In genomic region chr19:4454952-4455738, GRCh38 we compare ENCODE assay signal across 1 cellular context.
TF ChIP-seq lines count a peak whose summit lies in the region.

No MANE protein-coding gene starts in this region.

TF ChIP-seq in GM23338, 12 proteins besides CTCF, POLR2A, EP300 and RAD21 (continued from another document):
- no peak for TF ChIP-seq REST (IDR thresholded peaks at IDR 0.05; ENCODE audit: unreplicated experiment)
- no peak for TF ChIP-seq EZH2 (IDR thresholded peaks at IDR 0.05; ENCODE audit: low read depth, unreplicated experiment)
- no peak for TF ChIP-seq STAT1 (IDR thresholded peaks at IDR 0.05; ENCODE audit: unreplicated experiment)
- TF ChIP-seq ZNF331 (CRISPR knock-in tag; IDR thresholded peaks at IDR 0.05; ENCODE audit: low read depth), result no peak
- TF ChIP-seq ETS1 (IDR thresholded peaks at IDR 0.05), result no peak
- no peak for TF ChIP-seq JUNB (IDR thresholded peaks at IDR 0.05; ENCODE audit: unreplicated experiment)
- TF ChIP-seq EZH2phosphoT487 (IDR thresholded peaks at IDR 0.05; ENCODE audit: unreplicated experiment), result no peak
- no peak for TF ChIP-seq POLR2AphosphoS5 (IDR thresholded peaks at IDR 0.05; ENCODE audit: low read depth)
- no peak for TF ChIP-seq ZNF462 (CRISPR knock-in tag; IDR thresholded peaks at IDR 0.05)
- TF ChIP-seq CREB1 (CRISPR knock-in tag; IDR thresholded peaks at IDR 0.05; ENCODE audit: low read depth), result no peak
- TF ChIP-seq ZNF114 (CRISPR knock-in tag; IDR thresholded peaks at IDR 0.05), result no peak
